ENCODE assay signal across 8 cellular contexts in the genomic region with DNA sequence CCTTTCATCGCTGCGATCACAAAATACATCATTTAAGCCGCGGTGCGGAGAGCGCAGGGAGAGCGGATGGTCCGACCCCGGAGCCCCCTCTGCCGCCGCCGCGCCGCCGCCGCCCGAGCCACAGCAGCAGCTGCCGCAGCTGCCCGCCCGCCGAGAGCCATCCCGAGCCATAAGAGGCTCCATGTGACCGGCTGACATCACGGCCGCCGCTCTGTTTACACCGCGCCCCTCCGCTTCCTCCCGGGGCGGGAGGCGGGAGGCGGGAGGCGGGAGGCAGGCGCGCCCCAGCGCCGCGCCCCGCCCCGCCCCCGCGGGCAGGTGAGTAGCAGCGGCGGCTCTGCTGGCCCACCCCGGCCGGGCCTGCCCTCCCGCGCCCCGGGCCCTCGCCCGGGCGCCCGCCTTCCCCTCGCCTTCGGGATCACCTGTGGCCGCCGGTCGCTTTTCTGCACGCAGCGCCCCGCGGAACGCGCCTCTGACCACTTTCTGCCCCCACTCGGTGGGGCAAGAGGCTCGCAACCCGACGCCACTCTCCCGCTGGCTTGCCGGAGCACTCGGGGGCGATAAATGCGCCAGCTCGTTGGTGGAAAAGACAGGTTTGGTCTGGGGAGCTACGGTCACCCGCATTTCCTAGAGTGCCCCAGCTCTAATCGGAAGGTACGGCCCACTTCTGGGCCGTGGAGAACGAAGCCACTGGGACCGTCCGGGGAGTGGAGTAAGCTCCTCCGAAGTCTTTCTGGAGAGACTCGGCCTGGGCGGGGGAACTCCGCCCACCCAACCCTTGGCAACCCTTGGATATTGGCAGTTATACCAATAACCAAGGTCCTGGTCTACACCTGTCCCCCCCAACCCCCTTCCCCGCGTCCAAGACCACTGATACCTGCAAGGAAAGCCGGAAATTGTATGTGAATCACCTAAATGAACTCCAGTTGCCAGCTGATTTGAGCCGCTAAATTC.
A peak's percentile ranks its signal among the peaks of the same experiment; 100 is the strongest.
DNase-seq lines count a peak whose midpoint lies in the region; ATAC-seq and TF ChIP-seq lines count a peak whose summit lies in the region.

No MANE protein-coding gene starts in this region.

- peak; percentile 78 for ATAC-seq in GM21360 (IDR thresholded peaks at IDR 0.05; ENCODE audit: unreplicated experiment)

- H3K4me2 ChIP-seq in neural cell (ENCODE audit: low read length): peak overlapping the region; percentile 30

- no peaks in the 10 kb centered on the region for H3K79me2 ChIP-seq in neural cell (replicated peaks; ENCODE audit: insufficient read depth, low read length)

- no peaks in the 10 kb centered on the region for H3K36me3 ChIP-seq in neural cell (ENCODE audit: insufficient read depth, low read length)
- no peaks in the 10 kb centered on the region for H3K36me3 ChIP-seq in stomach

- no peaks in the 10 kb centered on the region for H4K20me1 ChIP-seq in neural cell (ENCODE audit: insufficient read depth)

- H3K27ac ChIP-seq in neural cell (ENCODE audit: low read length): no peak overlapping the region
- H3K27ac ChIP-seq in stomach: peak overlapping the region; percentile 77 to 97 (median 90)

- TF ChIP-seq POLR2A in stomach (IDR thresholded peaks at IDR 0.05): peak in 1 of 4 donors; percentile 37

- peaks cover 58% of the 10 kb centered on the region for H3K27me3 ChIP-seq in neural cell (ENCODE audit: insufficient read depth, low read depth, low read length)
- peaks cover 0 to 23% (median 12%) of the 10 kb centered on the region in 3 donors for H3K27me3 ChIP-seq in stomach

- no peak for TF ChIP-seq CTCF in fibroblast of the aortic adventitia (IDR thresholded peaks at IDR 0.05; ENCODE audit: insufficient read depth, low read length)
- peak; percentile 47 for TF ChIP-seq CTCF in neural cell (IDR thresholded peaks at IDR 0.05; ENCODE audit: poor library complexity, severe bottlenecking)
- no peak for TF ChIP-seq CTCF in stomach (IDR thresholded peaks at IDR 0.05)

- H3K9me3 ChIP-seq in neural cell (ENCODE audit: low read length): no peaks in the 10 kb centered on the region
- no peaks in the 10 kb centered on the region for H3K9me3 ChIP-seq in stomach

- H3K9me3 Mint-ChIP-seq in activated T-helper 2 cell treated with anti-CD3 and anti-CD28 coated beads, Interferon-gamma antibody, Interleukin-2, Interleukin-4, amounts not matched to agents 10 μg/mL and 5 μg/mL and 100 μg/mL, durations not matched to agents 14 hours and 24 hours and 36 hours: no peaks in the 10 kb centered on the region

- H3K27me3 Mint-ChIP-seq in activated T-helper 2 cell treated with anti-CD3 and anti-CD28 coated beads, Interferon-gamma antibody, Interleukin-2, Interleukin-4, amounts not matched to agents 10 μg/mL and 5 μg/mL and 100 μg/mL, durations not matched to agents 14 hours and 24 hours and 36 hours (ENCODE audit: low read depth): peaks cover 47% of the 10 kb centered on the region

- intact Hi-C loops in activated T-helper 2 cell treated with anti-CD3 and anti-CD28 coated beads, Interferon-gamma antibody, Interleukin-2, Interleukin-4, amounts not matched to agents 10 μg/mL and 5 μg/mL and 100 μg/mL, durations not matched to agents 14 hours and 24 hours and 36 hours (cut with micrococcal nuclease): loop anchor here (5.0 kb wide), 1 partner anchor 55 kb away; no protein-coding TSS in a partner anchor
- intact Hi-C loops in stomach (cut with DNase I; ENCODE audit: low total_unique reads): no loop called here

- no peaks in the 10 kb centered on the region for H3K9me2 ChIP-seq in neural cell (ENCODE audit: insufficient read depth, low read length)

- H3K4me1 Mint-ChIP-seq in activated T-helper 2 cell treated with anti-CD3 and anti-CD28 coated beads, Interferon-gamma antibody, Interleukin-2, Interleukin-4, amounts not matched to agents 10 μg/mL and 5 μg/mL and 100 μg/mL, durations not matched to agents 14 hours and 24 hours and 36 hours (ENCODE audit: low read depth): peaks cover 38% of the 10 kb centered on the region

- peaks cover 0 to 29% (median 22%) of the 10 kb centered on the region in 4 donors for H3K4me1 ChIP-seq in stomach

- H2AFZ ChIP-seq in neural cell (ENCODE audit: low read depth, low read length): no peak overlapping the region

- H3K36me3 Mint-ChIP-seq in activated T-helper 2 cell treated with anti-CD3 and anti-CD28 coated beads, Interferon-gamma antibody, Interleukin-2, Interleukin-4, amounts not matched to agents 10 μg/mL and 5 μg/mL and 100 μg/mL, durations not matched to agents 14 hours and 24 hours and 36 hours (ENCODE audit: low read depth): peaks cover 11% of the 10 kb centered on the region

- peak overlapping the region; percentile 47 for H3K9ac ChIP-seq in neural cell (ENCODE audit: low read length)

- TF ChIP-seq EP300 in neural cell (conservative IDR thresholded peaks at IDR 0.05; ENCODE audit: poor library complexity, severe bottlenecking) (peak; percentile 27), stomach (IDR thresholded peaks at IDR 0.05) (no peak)

- H3K4me3 ChIP-seq in fibroblast of the aortic adventitia (ENCODE audit: low read depth, low read length): peak overlapping the region; percentile 66
- H3K4me3 ChIP-seq in neural cell (ENCODE audit: low read length): peak overlapping the region; percentile 74
- peak overlapping the region; percentile 77 to 89 (median 84) for H3K4me3 ChIP-seq in stomach

- peak overlapping the region; percentile 77 for H3K4me3 Mint-ChIP-seq in activated T-helper 2 cell treated with anti-CD3 and anti-CD28 coated beads, Interferon-gamma antibody, Interleukin-2, Interleukin-4, amounts not matched to agents 10 μg/mL and 5 μg/mL and 100 μg/mL, durations not matched to agents 14 hours and 24 hours and 36 hours (ENCODE audit: low read depth)

- H3K27ac Mint-ChIP-seq in activated T-helper 2 cell treated with anti-CD3 and anti-CD28 coated beads, Interferon-gamma antibody, Interleukin-2, Interleukin-4, amounts not matched to agents 10 μg/mL and 5 μg/mL and 100 μg/mL, durations not matched to agents 14 hours and 24 hours and 36 hours: peak overlapping the region; percentile 71

- TF ChIP-seq RAD21 in neural cell (conservative IDR thresholded peaks at IDR 0.05): no peak

- no peaks in the 10 kb centered on the region for H3F3A ChIP-seq in neural cell (ENCODE audit: insufficient read depth, low read length, poor library complexity, severe bottlenecking)

- DNase-seq in COLO668 (lab: John Stamatoyannopoulos, UW; ENCODE audit: unreplicated experiment) (peak; percentile 94), HUDEP-2 (lab: John Stamatoyannopoulos, UW; ENCODE audit: unreplicated experiment in 76 of 76) (peak in 63 of 76 experiments; percentile 5 to 79 (median 49)), fibroblast of the aortic adventitia (ENCODE audit: low read depth) (peak; percentile 33), stomach (peak; percentile 86)
- DNase-seq in activated T-helper 2 cell treated with anti-CD3 and anti-CD28 coated beads, Interferon-gamma antibody, Interleukin-2, Interleukin-4, amounts not matched to agents 10 μg/mL and 5 μg/mL and 100 μg/mL, durations not matched to agents 14 hours and 24 hours and 36 hours (ENCODE audit: low spot score): peak; percentile 81

- 1 to 10% (median 3%) methylated on average over 20 to 91 of the region's 91 CpGs for WGBS in stomach, 5 donors

TF ChIP-seq in PFSK-1, 5 proteins besides CTCF, POLR2A, EP300 and RAD21:
- peak; percentile 96 for TF ChIP-seq FOXP2 (optimal IDR thresholded peaks at IDR 0.05; ENCODE audit: borderline replicate concordance, extremely low read depth, extremely low read length, insufficient read depth)
- peak; percentile 91 for TF ChIP-seq SIN3A (IDR thresholded peaks at IDR 0.05; ENCODE audit: borderline replicate concordance, insufficient read depth, low read length)
- peak; percentile 85; the same call in 1 of the 2 replicates for TF ChIP-seq TAF1 (IDR thresholded peaks at IDR 0.05; ENCODE audit: borderline replicate concordance, insufficient read depth, low read length)
- TF ChIP-seq POLR2AphosphoS5 (IDR thresholded peaks at IDR 0.05; ENCODE audit: low read depth, low read length): no peak

TF ChIP-seq in neural cell, 6 proteins besides CTCF, POLR2A, EP300 and RAD21:
- TF ChIP-seq TAF1 (IDR thresholded peaks at IDR 0.05; ENCODE audit: low read depth) (no peak), POLR2AphosphoS5 (IDR thresholded peaks at IDR 0.05) (peak; percentile 31), MXI1 (conservative IDR thresholded peaks at IDR 0.05; ENCODE audit: poor library complexity, severe bottlenecking) (peak; percentile 50), EZH2 (IDR thresholded peaks at IDR 0.05; ENCODE audit: borderline replicate concordance, insufficient read depth, low read length, poor library complexity, severe bottlenecking) (no peak), SMC3 (conservative IDR thresholded peaks at IDR 0.05; ENCODE audit: poor library complexity) (peak; percentile 25)
- TF ChIP-seq, protein P1, sequence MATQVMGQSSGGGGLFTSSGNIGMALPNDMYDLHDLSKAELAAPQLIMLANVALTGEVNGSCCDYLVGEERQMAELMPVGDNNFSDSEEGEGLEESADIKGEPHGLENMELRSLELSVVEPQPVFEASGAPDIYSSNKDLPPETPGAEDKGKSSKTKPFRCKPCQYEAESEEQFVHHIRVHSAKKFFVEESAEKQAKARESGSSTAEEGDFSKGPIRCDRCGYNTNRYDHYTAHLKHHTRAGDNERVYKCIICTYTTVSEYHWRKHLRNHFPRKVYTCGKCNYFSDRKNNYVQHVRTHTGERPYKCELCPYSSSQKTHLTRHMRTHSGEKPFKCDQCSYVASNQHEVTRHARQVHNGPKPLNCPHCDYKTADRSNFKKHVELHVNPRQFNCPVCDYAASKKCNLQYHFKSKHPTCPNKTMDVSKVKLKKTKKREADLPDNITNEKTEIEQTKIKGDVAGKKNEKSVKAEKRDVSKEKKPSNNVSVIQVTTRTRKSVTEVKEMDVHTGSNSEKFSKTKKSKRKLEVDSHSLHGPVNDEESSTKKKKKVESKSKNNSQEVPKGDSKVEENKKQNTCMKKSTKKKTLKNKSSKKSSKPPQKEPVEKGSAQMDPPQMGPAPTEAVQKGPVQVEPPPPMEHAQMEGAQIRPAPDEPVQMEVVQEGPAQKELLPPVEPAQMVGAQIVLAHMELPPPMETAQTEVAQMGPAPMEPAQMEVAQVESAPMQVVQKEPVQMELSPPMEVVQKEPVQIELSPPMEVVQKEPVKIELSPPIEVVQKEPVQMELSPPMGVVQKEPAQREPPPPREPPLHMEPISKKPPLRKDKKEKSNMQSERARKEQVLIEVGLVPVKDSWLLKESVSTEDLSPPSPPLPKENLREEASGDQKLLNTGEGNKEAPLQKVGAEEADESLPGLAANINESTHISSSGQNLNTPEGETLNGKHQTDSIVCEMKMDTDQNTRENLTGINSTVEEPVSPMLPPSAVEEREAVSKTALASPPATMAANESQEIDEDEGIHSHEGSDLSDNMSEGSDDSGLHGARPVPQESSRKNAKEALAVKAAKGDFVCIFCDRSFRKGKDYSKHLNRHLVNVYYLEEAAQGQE (IDR thresholded peaks at IDR 0.05; ENCODE audit: borderline replicate concordance): no peak

Comparison
In these comparisons a context has a peak if more than half of its experiments do, and no peak if none do; other contexts are left out.
1. DNase-seq: peak in every context shown above with its lines; median percentile 94 in COLO668; 86 in stomach; 81 in activated T-helper 2 cell treated with anti-CD3 and anti-CD28 coated beads, Interferon-gamma antibody, Interleukin-2, Interleukin-4, amounts not matched to agents 10 μg/mL and 5 μg/mL and 100 μg/mL, durations not matched to agents 14 hours and 24 hours and 36 hours; 49 in HUDEP-2; 33 in fibroblast of the aortic adventitia.